ENCODE assay signal across 11 cellular contexts in the genomic region with DNA sequence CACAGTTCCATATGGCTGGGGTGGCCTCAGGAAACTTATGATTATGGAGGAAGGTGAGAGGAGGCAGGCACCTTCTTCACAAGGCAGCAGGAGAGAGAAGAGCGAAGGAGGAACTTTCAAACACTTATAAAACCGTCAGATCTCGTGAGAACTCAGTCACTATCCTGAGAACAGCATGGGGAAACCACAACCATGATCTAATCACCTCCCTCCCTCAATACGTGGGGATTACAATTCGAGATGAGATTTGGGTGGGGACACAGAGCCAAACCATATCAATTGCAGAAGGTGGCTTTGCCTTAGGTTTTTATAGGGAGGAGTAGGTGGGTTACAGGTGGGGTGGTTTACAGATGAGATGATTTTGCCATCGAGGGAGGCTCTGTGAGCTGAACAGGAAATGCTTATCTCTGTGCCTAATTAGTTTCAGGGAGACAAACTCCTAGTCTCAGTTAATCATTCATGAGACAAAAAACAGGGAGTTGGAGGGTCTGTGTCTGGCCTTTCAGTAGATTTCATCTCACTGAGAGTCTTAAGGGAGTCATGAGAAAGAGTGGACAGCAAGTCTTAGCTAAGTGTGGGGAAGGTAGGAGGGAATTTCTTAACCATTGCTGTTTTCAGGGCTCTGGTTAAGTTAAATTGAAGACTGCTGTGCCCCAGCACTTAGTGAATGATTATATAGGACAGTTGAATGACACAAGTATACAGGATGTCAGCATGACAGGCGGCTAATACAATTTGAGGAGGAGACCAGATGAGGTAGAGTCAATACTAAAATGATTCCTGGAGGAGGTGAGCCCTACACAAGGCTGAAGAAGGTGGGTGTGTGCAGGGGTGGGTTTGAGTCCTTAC. TPM values are rescaled to one million over a fixed set of nuclear protein-coding genes. Genes with fewer than 3 reads are reported as not detected.
DNase-seq lines count a peak whose midpoint lies in the region; ATAC-seq, FAIRE-seq and TF ChIP-seq lines count a peak whose summit lies in the region.
"Had no signal": no experiment of that assay in that cellular context is flagged by ENCODE, and none has a peak within 500 bp of the region (broad histone marks: within the 10 kb centered on the region; RNA-seq: fewer than 3 reads in every experiment).

No MANE protein-coding gene starts in this region.

- H3K9me3 Mint-ChIP-seq in activated CD4-positive, alpha-beta T cell treated with anti-CD3 and anti-CD28 coated beads, Interleukin-2, amount 10 ng/mL, durations not matched to agents 24 days and 14 days: peaks cover 25% of the 10 kb centered on the region
- H3K9me3 Mint-ChIP-seq in stimulated activated effector memory CD8-positive, alpha-beta T cell treated with anti-CD3 and anti-CD28 coated beads, Interleukin-12 subunit alpha, Interleukin-12 subunit beta, amount 100 ng/mL, for 72 hours: no peaks in the 10 kb centered on the region

- DNase-seq in activated CD4-positive, alpha-beta T cell treated with anti-CD3 and anti-CD28 coated beads, Interleukin-2, amount 10 ng/mL, durations not matched to agents 24 days and 14 days: no peak
- DNase-seq in activated CD4-positive, alpha-beta T cell treated with anti-CD3 and anti-CD28 coated beads, Interleukin-2, amount 50 U/mL, for 4 hours: no peak
- no peak for DNase-seq in endothelial cell of umbilical vein (ENCODE audit: low read depth, low spot score)
- DNase-seq in stimulated activated effector memory CD8-positive, alpha-beta T cell treated with anti-CD3 and anti-CD28 coated beads, Interleukin-12 subunit alpha, Interleukin-12 subunit beta, amount 100 ng/mL, for 72 hours (ENCODE audit: low spot score in 2 of 2): no peak
- DNase-seq in stimulated activated CD4-positive, alpha-beta T cell treated with anti-CD3 and anti-CD28 coated beads, Interleukin-1b, Interleukin-23, amount 100 ng/mL, for 48 hours: no peak
- DNase-seq in NCI-H345 (lab: John Stamatoyannopoulos, UW): no peak
- no peak for DNase-seq in cerebellum (ENCODE audit: low spot score)
- DNase-seq: NCI-H187 treated with DMSO at 0.1 percent for 48 hours; stimulated activated CD4-positive, alpha-beta T cell treated with anti-CD3 and anti-CD28 coated beads, Interleukin-4, amount 100 ng/mL, for 1 hour had no signal

- peak; percentile 83 for ATAC-seq in HG03175 (IDR thresholded peaks at IDR 0.05; ENCODE audit: unreplicated experiment)
- ATAC-seq in stimulated activated effector memory CD8-positive, alpha-beta T cell treated with anti-CD3 and anti-CD28 coated beads, Interleukin-12 subunit alpha, Interleukin-12 subunit beta, amount 100 ng/mL, for 72 hours: no peak
- ATAC-seq: A549 had no signal

- H2AFZ ChIP-seq in endothelial cell of umbilical vein (ENCODE audit: low read depth, low read length): peak overlapping the region; percentile 9

- no peaks in the 10 kb centered on the region for H3K27me3 ChIP-seq in endothelial cell of umbilical vein (ENCODE audit: control insufficient read depth in 2 of 2, insufficient read depth in 2 of 2, low read length in 2 of 2)

- H3K27ac ChIP-seq in endothelial cell of umbilical vein (ENCODE audit: insufficient read depth, low read depth, low read length): peak overlapping the region; percentile 92
- H3K27ac ChIP-seq: A549 had no signal

- peak overlapping the region; percentile 41 for H3K4me3 Mint-ChIP-seq in activated CD4-positive, alpha-beta T cell treated with anti-CD3 and anti-CD28 coated beads, Interleukin-2, amount 10 ng/mL, durations not matched to agents 24 days and 14 days
- no peak overlapping the region for H3K4me3 Mint-ChIP-seq in stimulated activated effector memory CD8-positive, alpha-beta T cell treated with anti-CD3 and anti-CD28 coated beads, Interleukin-12 subunit alpha, Interleukin-12 subunit beta, amount 100 ng/mL, for 72 hours

- peaks cover 39% of the 10 kb centered on the region for H3K4me1 ChIP-seq in endothelial cell of umbilical vein (ENCODE audit: control insufficient read depth, extremely low read depth, insufficient read depth, low read length)
- H3K4me1 ChIP-seq: A549 had no signal

- TF ChIP-seq CTCF in endothelial cell of umbilical vein (IDR thresholded peaks at IDR 0.05; ENCODE audit: extremely low read depth in 1 of 2, insufficient read depth in 1 of 2, low read depth in 1 of 2, low read length in 2 of 2): no peak

- no peaks in the 10 kb centered on the region for H3K9me1 ChIP-seq in endothelial cell of umbilical vein (replicated peaks; ENCODE audit: control insufficient read depth, extremely low read depth, insufficient read depth, low read length)

- TF ChIP-seq POLR2A in endothelial cell of umbilical vein (IDR thresholded peaks at IDR 0.05; ENCODE audit: low read depth, low read length): no peak

- no peaks in the 10 kb centered on the region for H3K36me3 ChIP-seq in endothelial cell of umbilical vein (ENCODE audit: control insufficient read depth in 2 of 2, extremely low read depth in 1 of 2, insufficient read depth in 2 of 2, low read length in 2 of 2)

- peak overlapping the region; percentile 63 for H3K27ac Mint-ChIP-seq in activated CD4-positive, alpha-beta T cell treated with anti-CD3 and anti-CD28 coated beads, Interleukin-2, amount 10 ng/mL, durations not matched to agents 24 days and 14 days
- peak overlapping the region; percentile 73 for H3K27ac Mint-ChIP-seq in stimulated activated effector memory CD8-positive, alpha-beta T cell treated with anti-CD3 and anti-CD28 coated beads, Interleukin-12 subunit alpha, Interleukin-12 subunit beta, amount 100 ng/mL, for 72 hours

- FAIRE-seq in endothelial cell of umbilical vein (lab: Jason Lieb, UNC): no peak
- FAIRE-seq: A549 had no signal

- CTCF ChIA-PET in endothelial cell of umbilical vein (lab: Charles Lee): interaction anchor here (1.9 kb wide), 1 partner anchor 28 kb away, joined by 7 read pairs; no protein-coding TSS in a partner anchor

- no peaks in the 10 kb centered on the region for H3K9me3 ChIP-seq in endothelial cell of umbilical vein (replicated peaks; ENCODE audit: control insufficient read depth, insufficient read depth, low read length)
- H3K9me3 ChIP-seq: A549 had no signal

- no peak overlapping the region for H3K4me3 ChIP-seq in endothelial cell of umbilical vein (replicated peaks in 1 of 3; ENCODE audit: insufficient read depth in 1 of 3, low read depth in 1 of 3, low read length in 3 of 3)
- H3K4me3 ChIP-seq: A549 had no signal

- BruUV-seq in endothelial cell of umbilical vein (replicated peaks; lab: Mats Ljungman, UMichigan): no TSS peak

- H3K4me2 ChIP-seq in endothelial cell of umbilical vein (ENCODE audit: insufficient read depth, low read length): no peak overlapping the region

- peaks cover 12% of the 10 kb centered on the region for H3K36me3 Mint-ChIP-seq in activated CD4-positive, alpha-beta T cell treated with anti-CD3 and anti-CD28 coated beads, Interleukin-2, amount 10 ng/mL, durations not matched to agents 24 days and 14 days (ENCODE audit: low read depth)
- no peaks in the 10 kb centered on the region for H3K36me3 Mint-ChIP-seq in stimulated activated effector memory CD8-positive, alpha-beta T cell treated with anti-CD3 and anti-CD28 coated beads, Interleukin-12 subunit alpha, Interleukin-12 subunit beta, amount 100 ng/mL, for 72 hours

- H3K4me1 Mint-ChIP-seq in activated CD4-positive, alpha-beta T cell treated with anti-CD3 and anti-CD28 coated beads, Interleukin-2, amount 10 ng/mL, durations not matched to agents 24 days and 14 days: peaks cover 32% of the 10 kb centered on the region
- peaks cover 27% of the 10 kb centered on the region for H3K4me1 Mint-ChIP-seq in stimulated activated effector memory CD8-positive, alpha-beta T cell treated with anti-CD3 and anti-CD28 coated beads, Interleukin-12 subunit alpha, Interleukin-12 subunit beta, amount 100 ng/mL, for 72 hours

- H3K9ac ChIP-seq in endothelial cell of umbilical vein (replicated peaks; ENCODE audit: extremely low read depth, insufficient read depth, low read length): peak overlapping the region; percentile 40

- intact Hi-C loops in activated CD4-positive, alpha-beta T cell treated with anti-CD3 and anti-CD28 coated beads, Interleukin-2, amount 10 ng/mL, durations not matched to agents 24 days and 14 days (cut with micrococcal nuclease): no loop called here
- intact Hi-C loops in endothelial cell of umbilical vein (cut with micrococcal nuclease): loop anchor here (1.0 to 5.0 kb wide), 6 partner anchors 9 to 193 kb away; no protein-coding TSS in a partner anchor

- POLR2A ChIA-PET in endothelial cell of umbilical vein (lab: Charles Lee): no interaction called here

- no peaks in the 10 kb centered on the region for H3K79me2 ChIP-seq in endothelial cell of umbilical vein (ENCODE audit: control insufficient read depth, insufficient read depth, low read length)

- dilution Hi-C loops in endothelial cell of umbilical vein (cut with MboI; ENCODE audit: extremely low pct_ligation_motif_present, low sequenced_read_pairs): no loop called here

- no peaks in the 10 kb centered on the region for H4K20me1 ChIP-seq in endothelial cell of umbilical vein (replicated peaks; ENCODE audit: control insufficient read depth, extremely low read depth, insufficient read depth, low read length)

- H3K27me3 Mint-ChIP-seq in activated CD4-positive, alpha-beta T cell treated with anti-CD3 and anti-CD28 coated beads, Interleukin-2, amount 10 ng/mL, durations not matched to agents 24 days and 14 days: no peaks in the 10 kb centered on the region

RNA-seq across cellular contexts. Expression of a gene that starts 47.7 kb away (rescaled TPM):
- 87.6 and 96.2 TPM in 2 replicates for total RNA-seq in activated CD4-positive, alpha-beta T cell treated with anti-CD3 and anti-CD28 coated beads, Interleukin-2, amount 10 ng/mL, durations not matched to agents 24 days and 14 days
- 72.0 and 75.6 TPM in 2 replicates for total RNA-seq in endothelial cell of umbilical vein
- 11.1 and 16.9 TPM in 2 replicates for polyA plus RNA-seq in endothelial cell of umbilical vein
- 28.4 and 29.6 TPM in 2 replicates for polyA plus RNA-seq in endothelial cell of umbilical vein (2011; cell fraction: cytosol; rRNA removed)
- 46.2 and 77.7 TPM in 2 replicates for polyA plus RNA-seq in endothelial cell of umbilical vein (2011; cell fraction: nucleus; rRNA removed)
- 62.2 and 75.5 TPM in 2 replicates for polyA plus RNA-seq in endothelial cell of umbilical vein (2012)
- 12.8 and 15.4 TPM in 2 replicates for polyA minus RNA-seq in endothelial cell of umbilical vein
- 17.6 TPM for polyA minus RNA-seq in endothelial cell of umbilical vein (2011; cell fraction: cytosol; rRNA and poly(A)+ RNA removed)
- 30.0 and 37.7 TPM in 2 replicates for polyA minus RNA-seq in endothelial cell of umbilical vein (2011; cell fraction: nucleus; rRNA and poly(A)+ RNA removed)
- total RNA-seq in cerebellum: 44.7 TPM

RNA-seq across cellular contexts. Expression of a gene that starts 47.9 kb away (rescaled TPM):
- total RNA-seq in activated CD4-positive, alpha-beta T cell treated with anti-CD3 and anti-CD28 coated beads, Interleukin-2, amount 10 ng/mL, durations not matched to agents 24 days and 14 days: 1.2 TPM in 2 replicates
- total RNA-seq in endothelial cell of umbilical vein (1.0 and 1.3 TPM in 2 replicates), cerebellum (1.8 TPM)
- 1.3 and 1.4 TPM in 2 replicates for polyA plus RNA-seq in endothelial cell of umbilical vein
- 0.90 and 1.1 TPM in 2 replicates for polyA plus RNA-seq in endothelial cell of umbilical vein (2011; cell fraction: cytosol; rRNA removed)
- 0.63 and 0.74 TPM in 2 replicates for polyA plus RNA-seq in endothelial cell of umbilical vein (2011; cell fraction: nucleus; rRNA removed)
- polyA plus RNA-seq in endothelial cell of umbilical vein (2012): 0.64 and 0.96 TPM in 2 replicates
- 1.1 and 1.2 TPM in 2 replicates for polyA minus RNA-seq in endothelial cell of umbilical vein
- 0.82 TPM for polyA minus RNA-seq in endothelial cell of umbilical vein (2011; cell fraction: cytosol; rRNA and poly(A)+ RNA removed)
- polyA minus RNA-seq in endothelial cell of umbilical vein (2011; cell fraction: nucleus; rRNA and poly(A)+ RNA removed): 0.63 and 1.3 TPM in 2 replicates
